ENCODE assay signal across 8 cellular contexts in genomic region chr1:9101510-9102146, GRCh38. TPM values are rescaled to one million over a fixed set of nuclear protein-coding genes. Genes with fewer than 3 reads are reported as not detected.
DNase-seq lines count a peak whose midpoint lies in the region; ATAC-seq and TF ChIP-seq lines count a peak whose summit lies in the region.

No MANE protein-coding gene starts in this region.

- H3K4me2 ChIP-seq in PC-3 (ENCODE audit: low read length) = no peak overlapping the region

- H3K36me3 ChIP-seq in PC-3 (ENCODE audit: low read depth, low read length) = no peaks in the 10 kb centered on the region

- peak; percentile 77 for TF ChIP-seq CTCF in PC-3 (conservative IDR thresholded peaks at IDR 0.05; ENCODE audit: low read depth, low read length)

- H3K27me3 ChIP-seq in PC-3 (ENCODE audit: low read length) = no peaks in the 10 kb centered on the region

- CTCF ChIA-PET in PC-3 (lab: Charles Lee) = interaction anchor here (0.6 to 1.4 kb wide), 3 partner anchors 40 to 248 kb away, joined by 3 to 11 read pairs (median 7); no protein-coding TSS in a partner anchor

- ATAC-seq in PC-3 (peak; percentile 96), GM19455 (IDR thresholded peaks at IDR 0.05; ENCODE audit: unreplicated experiment) (no peak)

- no peaks in the 10 kb centered on the region for H3K79me2 ChIP-seq in PC-3 (ENCODE audit: low read length)

- H4K20me1 ChIP-seq in PC-3 (ENCODE audit: low read length) = no peaks in the 10 kb centered on the region

- intact Hi-C loops in PC-3 (cut with micrococcal nuclease) = loop anchor here (1.0 to 5.0 kb wide), 3 partner anchors 79 to 183 kb away; no protein-coding TSS in a partner anchor

- no peak overlapping the region for H3K9ac ChIP-seq in PC-3 (ENCODE audit: low read length)

- no peak overlapping the region for H3K27ac ChIP-seq in PC-3 (ENCODE audit: low read length)

- no peaks in the 10 kb centered on the region for H3K9me3 ChIP-seq in PC-3 (ENCODE audit: low read length)

- no peaks in the 10 kb centered on the region for H3K4me1 ChIP-seq in PC-3 (ENCODE audit: insufficient read depth, low read length)

- DNase-seq in NCI-H2081 (lab: John Stamatoyannopoulos, UW) (peak; percentile 45 to 49), NCI-H2081 treated with DMSO at 0.1 percent for 48 hours (lab: John Stamatoyannopoulos, UW) (no peak), HK-2 (ENCODE audit: unreplicated experiment) (peak; percentile 61), PC-3 (peak; percentile 56), dermis blood vessel endothelial cell (peak; percentile 79), medulla oblongata (ENCODE audit: extremely low spot score) (peak; percentile 69), NCI-H1436 (lab: John Stamatoyannopoulos, UW) (no peak)

- H2AFZ ChIP-seq in PC-3 (ENCODE audit: low read length) = no peak overlapping the region

- no TSS peak for BruUV-seq in PC-3 (replicated peaks; lab: Mats Ljungman, UMichigan)

- POLR2A ChIA-PET in PC-3 (lab: Charles Lee; ENCODE audit: unreplicated experiment) = no interaction called here

- no peak overlapping the region for H3K4me3 ChIP-seq in PC-3 (ENCODE audit: low read length)

- no peaks in the 10 kb centered on the region for H3F3A ChIP-seq in PC-3 (ENCODE audit: low read length, unreplicated experiment)

- H3K9me2 ChIP-seq in PC-3 (replicated peaks; ENCODE audit: low read length) = no peaks in the 10 kb centered on the region

RNA-seq across cellular contexts. Expression of gene GPR157, which starts 27.3 kb away (rescaled TPM):
- total RNA-seq in PC-3 (2014; rRNA removed) (7.3 and 7.9 TPM in 2 replicates), dermis blood vessel endothelial cell (4.3 and 7.0 TPM in 2 replicates)

RNA-seq across cellular contexts. Expression of gene SLC2A5, which starts 32.2 kb away (rescaled TPM):
- total RNA-seq in PC-3 (2014; rRNA removed) (not detected in 2 replicates), dermis blood vessel endothelial cell (0.34 TPM in 1 of 2 replicates, not detected in the other)

Comparison
In these comparisons a context has a peak if more than half of its experiments do, and no peak if none do; other contexts are left out.
1. DNase-seq: peak in NCI-H2081 (2 of 2), HK-2 (single experiment), PC-3 (single experiment), dermis blood vessel endothelial cell (single experiment) and medulla oblongata (single experiment); none in NCI-H2081 treated with DMSO at 0.1 percent for 48 hours (single experiment) and NCI-H1436 (single experiment).